ENCODE assay signal across 16 cellular contexts in genomic region chr6:89711801-89712200, GRCh38.
"Had no signal": no experiment of that assay in that cellular context is flagged by ENCODE, and none has a peak within 500 bp of the region (broad histone marks: within the 10 kb centered on the region; RNA-seq: fewer than 3 reads in every experiment).

No MANE protein-coding gene starts in this region.

- H3K4me3 Mint-ChIP-seq: dendritic cell treated with granulocyte-macrophage colony-stimulating factor and Interleukin-4, amounts not matched to agents 40 ng/mL and 50 ng/mL, for 4 days; effector memory CD8-positive, alpha-beta T cell; natural killer cell; neural crest cell; stimulated activated naive CD8-positive, alpha-beta T cell treated with anti-CD3 and anti-CD28 coated beads, Interleukin-15, Interleukin-2, amounts not matched to agents 100 ng/mL and 50 ng/mL, for 24 hours had no signal

- H3K9me3 Mint-ChIP-seq: dendritic cell treated with granulocyte-macrophage colony-stimulating factor and Interleukin-4, amounts not matched to agents 40 ng/mL and 50 ng/mL, for 4 days; effector memory CD8-positive, alpha-beta T cell; natural killer cell; neural crest cell; stimulated activated naive CD8-positive, alpha-beta T cell treated with anti-CD3 and anti-CD28 coated beads, Interleukin-15, Interleukin-2, amounts not matched to agents 100 ng/mL and 50 ng/mL, for 24 hours had no signal

- H3K4me1 Mint-ChIP-seq: natural killer cell, neural crest cell had no signal

- DNase-seq: effector memory CD8-positive, alpha-beta T cell; gastrocnemius medialis; heart right ventricle; islet precursor cell; left cardiac atrium; left ventricle myocardium superior; mesenchymal stem cell; natural killer cell; ovary; sigmoid colon; stimulated activated CD4-positive, alpha-beta T cell treated with anti-CD3 and anti-CD28 coated beads, Interleukin-2, amount 100 ng/mL, for 48 hours; testis; upper lobe of right lung had no signal

- H3K27me3 Mint-ChIP-seq: dendritic cell treated with granulocyte-macrophage colony-stimulating factor and Interleukin-4, amounts not matched to agents 40 ng/mL and 50 ng/mL, for 4 days; effector memory CD8-positive, alpha-beta T cell; stimulated activated naive CD8-positive, alpha-beta T cell treated with anti-CD3 and anti-CD28 coated beads, Interleukin-15, Interleukin-2, amounts not matched to agents 100 ng/mL and 50 ng/mL, for 24 hours had no signal

- H3K27ac Mint-ChIP-seq: dendritic cell treated with granulocyte-macrophage colony-stimulating factor and Interleukin-4, amounts not matched to agents 40 ng/mL and 50 ng/mL, for 4 days; effector memory CD8-positive, alpha-beta T cell; natural killer cell; stimulated activated naive CD8-positive, alpha-beta T cell treated with anti-CD3 and anti-CD28 coated beads, Interleukin-15, Interleukin-2, amounts not matched to agents 100 ng/mL and 50 ng/mL, for 24 hours had no signal

- ATAC-seq: effector memory CD8-positive, alpha-beta T cell; gastrocnemius medialis; heart right ventricle; left cardiac atrium; left ventricle myocardium superior; natural killer cell; upper lobe of right lung had no signal
